1 cellular context compared by ENCODE assay signal in the genomic region with DNA sequence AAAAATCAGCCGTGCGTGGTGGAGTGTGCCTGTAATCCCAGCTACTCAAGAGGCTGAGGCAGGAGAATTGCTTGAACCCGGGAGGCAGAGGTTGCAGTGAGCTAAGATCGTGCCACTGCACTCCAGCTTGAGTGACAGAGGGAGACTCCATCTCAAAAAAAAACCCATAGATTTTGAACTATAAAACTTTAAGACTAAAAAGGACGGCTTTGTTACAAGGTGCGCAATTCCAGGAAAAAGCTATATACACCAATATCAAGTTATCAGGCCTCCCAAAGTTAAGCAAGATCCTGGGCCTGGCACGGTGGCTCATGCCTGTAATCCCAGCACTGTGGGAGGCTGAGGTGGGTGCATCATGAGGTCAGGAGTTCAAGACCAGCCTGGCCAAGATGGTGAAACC.
TF ChIP-seq lines count a peak whose summit lies in the region.

No MANE protein-coding gene starts in this region.

TF ChIP-seq in K562, 482 proteins besides CTCF, POLR2A, EP300 and RAD21:
- TF ChIP-seq, protein P1, sequence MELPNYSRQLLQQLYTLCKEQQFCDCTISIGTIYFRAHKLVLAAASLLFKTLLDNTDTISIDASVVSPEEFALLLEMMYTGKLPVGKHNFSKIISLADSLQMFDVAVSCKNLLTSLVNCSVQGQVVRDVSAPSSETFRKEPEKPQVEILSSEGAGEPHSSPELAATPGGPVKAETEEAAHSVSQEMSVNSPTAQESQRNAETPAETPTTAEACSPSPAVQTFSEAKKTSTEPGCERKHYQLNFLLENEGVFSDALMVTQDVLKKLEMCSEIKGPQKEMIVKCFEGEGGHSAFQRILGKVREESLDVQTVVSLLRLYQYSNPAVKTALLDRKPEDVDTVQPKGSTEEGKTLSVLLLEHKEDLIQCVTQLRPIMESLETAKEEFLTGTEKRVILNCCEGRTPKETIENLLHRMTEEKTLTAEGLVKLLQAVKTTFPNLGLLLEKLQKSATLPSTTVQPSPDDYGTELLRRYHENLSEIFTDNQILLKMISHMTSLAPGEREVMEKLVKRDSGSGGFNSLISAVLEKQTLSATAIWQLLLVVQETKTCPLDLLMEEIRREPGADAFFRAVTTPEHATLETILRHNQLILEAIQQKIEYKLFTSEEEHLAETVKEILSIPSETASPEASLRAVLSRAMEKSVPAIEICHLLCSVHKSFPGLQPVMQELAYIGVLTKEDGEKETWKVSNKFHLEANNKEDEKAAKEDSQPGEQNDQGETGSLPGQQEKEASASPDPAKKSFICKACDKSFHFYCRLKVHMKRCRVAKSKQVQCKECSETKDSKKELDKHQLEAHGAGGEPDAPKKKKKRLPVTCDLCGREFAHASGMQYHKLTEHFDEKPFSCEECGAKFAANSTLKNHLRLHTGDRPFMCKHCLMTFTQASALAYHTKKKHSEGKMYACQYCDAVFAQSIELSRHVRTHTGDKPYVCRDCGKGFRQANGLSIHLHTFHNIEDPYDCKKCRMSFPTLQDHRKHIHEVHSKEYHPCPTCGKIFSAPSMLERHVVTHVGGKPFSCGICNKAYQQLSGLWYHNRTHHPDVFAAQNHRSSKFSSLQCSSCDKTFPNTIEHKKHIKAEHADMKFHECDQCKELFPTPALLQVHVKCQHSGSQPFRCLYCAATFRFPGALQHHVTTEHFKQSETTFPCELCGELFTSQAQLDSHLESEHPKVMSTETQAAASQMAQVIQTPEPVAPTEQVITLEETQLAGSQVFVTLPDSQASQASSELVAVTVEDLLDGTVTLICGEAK (IDR thresholded peaks at IDR 0.05), result peak; percentile 77
- TF ChIP-seq, protein P1 (CRISPR knock-in tag; IDR thresholded peaks at IDR 0.05), result peak; percentile 35; the same call in 1 of the 2 replicates
